ENCODE assay signal across 28 cellular contexts in the genomic region with DNA sequence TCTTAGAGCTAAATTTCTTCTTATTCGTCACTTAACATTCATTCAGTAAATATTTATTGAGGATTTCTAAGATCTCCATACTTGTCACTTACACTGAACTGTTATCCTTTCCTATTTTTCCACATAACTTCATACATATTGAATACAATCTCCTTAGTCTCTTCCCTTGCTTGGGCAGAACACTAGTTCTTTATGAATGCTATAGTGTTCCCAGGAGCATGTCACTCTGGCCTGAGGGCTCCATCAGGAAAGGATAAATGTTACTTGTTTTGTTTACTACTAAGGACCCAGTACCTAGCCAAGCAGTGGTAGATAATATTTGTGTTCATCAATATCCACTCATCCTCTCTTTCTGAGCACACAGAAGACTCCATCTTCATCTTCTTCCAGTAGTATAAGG.
"Had no signal": no experiment of that assay in that cellular context is flagged by ENCODE, and none has a peak within 500 bp of the region (broad histone marks: within the 10 kb centered on the region; RNA-seq: fewer than 3 reads in every experiment).

No MANE protein-coding gene starts in this region.

- H3K27ac Mint-ChIP-seq: natural killer cell treated with Interleukin-12 subunit alpha and Interleukin-12 subunit beta and Interleukin-15 and Interleukin-18, amount 100 ng/mL, for 72 hours; nephron progenitor cell; neural progenitor cell; progenitor cell of endocrine pancreas; stimulated activated effector memory CD8-positive, alpha-beta T cell treated with anti-CD3 and anti-CD28 coated beads, Interleukin-12 subunit alpha, Interleukin-12 subunit beta, amount 100 ng/mL, for 72 hours; stimulated activated naive B cell treated with anti-CD40 and anti-IgM and Interleukin-4, amounts not matched to agents 10 μg/mL and 1 μg/mL and 100 μg/mL, for 72 hours; stimulated activated naive CD8-positive, alpha-beta T cell treated with anti-CD3 and anti-CD28 coated beads, Interleukin-15, Interleukin-2, amounts not matched to agents 100 ng/mL and 50 ng/mL, for 24 hours had no signal

- H3K36me3 Mint-ChIP-seq: natural killer cell treated with Interleukin-12 subunit alpha and Interleukin-12 subunit beta and Interleukin-15 and Interleukin-18, amount 100 ng/mL, for 72 hours had no signal

- H3K27me3 Mint-ChIP-seq: natural killer cell treated with Interleukin-12 subunit alpha and Interleukin-12 subunit beta and Interleukin-15 and Interleukin-18, amount 100 ng/mL, for 72 hours; progenitor cell of endocrine pancreas; stimulated activated naive B cell treated with anti-CD40 and anti-IgM and Interleukin-4, amounts not matched to agents 10 μg/mL and 1 μg/mL and 100 μg/mL, for 72 hours; stimulated activated naive CD8-positive, alpha-beta T cell treated with anti-CD3 and anti-CD28 coated beads, Interleukin-15, Interleukin-2, amounts not matched to agents 100 ng/mL and 50 ng/mL, for 24 hours had no signal

- H3K4me3 ChIP-seq: neural progenitor cell, ovary, psoas muscle, right lobe of liver, sigmoid colon, stomach, thoracic aorta, thyroid gland, tibial nerve, upper lobe of left lung, vagina had no signal

- H3K36me3 ChIP-seq: neural progenitor cell, ovary, right lobe of liver, sigmoid colon, stomach, thoracic aorta, thyroid gland, tibial nerve, upper lobe of left lung, vagina had no signal

- DNase-seq: nephron progenitor cell; occipital lobe; ovary; posterior cingulate gyrus; psoas muscle; right cardiac atrium; right lobe of liver; sigmoid colon; small intestine; stimulated activated CD4-positive, alpha-beta T cell treated with anti-CD3 and anti-CD28 coated beads, Interleukin-15, amount 100 ng/mL, for 24 hours; stimulated activated CD4-positive, alpha-beta T cell treated with anti-CD3 and anti-CD28 coated beads, Interleukin-2, amount 100 ng/mL, for 24 hours; stimulated activated CD4-positive, alpha-beta T cell treated with anti-CD3 and anti-CD28 coated beads, Interleukin-2, amount 100 ng/mL, for 48 hours; stimulated activated CD4-positive, alpha-beta T cell treated with anti-CD3 and anti-CD28 coated beads, Interleukin-4, amount 100 ng/mL, for 24 hours; stimulated activated naive B cell treated with anti-CD40 and anti-IgM and Interleukin-4, amounts not matched to agents 10 μg/mL and 1 μg/mL and 100 μg/mL, for 72 hours; stimulated activated naive CD4-positive, alpha-beta T cell treated with Interleukin-2 at 50 U/mL for 16 hours; stomach; thyroid gland; trophoblast cell; upper lobe of left lung had no signal

- H3K4me3 Mint-ChIP-seq: natural killer cell treated with Interleukin-12 subunit alpha and Interleukin-12 subunit beta and Interleukin-15 and Interleukin-18, amount 100 ng/mL, for 72 hours; nephron progenitor cell; neural progenitor cell; stimulated activated effector memory CD8-positive, alpha-beta T cell treated with anti-CD3 and anti-CD28 coated beads, Interleukin-12 subunit alpha, Interleukin-12 subunit beta, amount 100 ng/mL, for 72 hours; stimulated activated naive B cell treated with anti-CD40 and anti-IgM and Interleukin-4, amounts not matched to agents 10 μg/mL and 1 μg/mL and 100 μg/mL, for 72 hours; stimulated activated naive CD8-positive, alpha-beta T cell treated with anti-CD3 and anti-CD28 coated beads, Interleukin-15, Interleukin-2, amounts not matched to agents 100 ng/mL and 50 ng/mL, for 24 hours had no signal

- H3K9me3 Mint-ChIP-seq: natural killer cell treated with Interleukin-12 subunit alpha and Interleukin-12 subunit beta and Interleukin-15 and Interleukin-18, amount 100 ng/mL, for 72 hours; nephron progenitor cell; stimulated activated effector memory CD8-positive, alpha-beta T cell treated with anti-CD3 and anti-CD28 coated beads, Interleukin-12 subunit alpha, Interleukin-12 subunit beta, amount 100 ng/mL, for 72 hours; stimulated activated naive B cell treated with anti-CD40 and anti-IgM and Interleukin-4, amounts not matched to agents 10 μg/mL and 1 μg/mL and 100 μg/mL, for 72 hours; stimulated activated naive CD8-positive, alpha-beta T cell treated with anti-CD3 and anti-CD28 coated beads, Interleukin-15, Interleukin-2, amounts not matched to agents 100 ng/mL and 50 ng/mL, for 24 hours had no signal

- H3K27ac ChIP-seq: neural progenitor cell, ovary, parathyroid adenoma, psoas muscle, right lobe of liver, sigmoid colon, stomach, thoracic aorta, thyroid gland, tibial nerve, upper lobe of left lung, vagina had no signal

- H3K4me1 ChIP-seq: parathyroid adenoma, psoas muscle, right lobe of liver, sigmoid colon, stomach, thyroid gland, tibial nerve, upper lobe of left lung, vagina had no signal

- H3K4me1 Mint-ChIP-seq: nephron progenitor cell; neural progenitor cell; stimulated activated effector memory CD8-positive, alpha-beta T cell treated with anti-CD3 and anti-CD28 coated beads, Interleukin-12 subunit alpha, Interleukin-12 subunit beta, amount 100 ng/mL, for 72 hours; stimulated activated naive B cell treated with anti-CD40 and anti-IgM and Interleukin-4, amounts not matched to agents 10 μg/mL and 1 μg/mL and 100 μg/mL, for 72 hours had no signal

- ATAC-seq: natural killer cell treated with Interleukin-12 subunit alpha and Interleukin-12 subunit beta and Interleukin-15 and Interleukin-18, amount 100 ng/mL, for 72 hours; psoas muscle; right cardiac atrium; right lobe of liver; stimulated activated effector memory CD8-positive, alpha-beta T cell treated with anti-CD3 and anti-CD28 coated beads, Interleukin-12 subunit alpha, Interleukin-12 subunit beta, amount 100 ng/mL, for 72 hours; stimulated activated naive B cell treated with anti-CD40 and anti-IgM and Interleukin-4, amounts not matched to agents 10 μg/mL and 1 μg/mL and 100 μg/mL, for 72 hours had no signal

- H3K27me3 ChIP-seq: neural progenitor cell, right lobe of liver, sigmoid colon, stomach, thyroid gland, tibial nerve, upper lobe of left lung, vagina had no signal

- H3K9me3 ChIP-seq: ovary, psoas muscle, right lobe of liver, sigmoid colon, stomach, thoracic aorta, thyroid gland, tibial nerve, upper lobe of left lung, vagina had no signal
